Comparison of ENCODE assay signal across 1 cellular context in the genomic region with DNA sequence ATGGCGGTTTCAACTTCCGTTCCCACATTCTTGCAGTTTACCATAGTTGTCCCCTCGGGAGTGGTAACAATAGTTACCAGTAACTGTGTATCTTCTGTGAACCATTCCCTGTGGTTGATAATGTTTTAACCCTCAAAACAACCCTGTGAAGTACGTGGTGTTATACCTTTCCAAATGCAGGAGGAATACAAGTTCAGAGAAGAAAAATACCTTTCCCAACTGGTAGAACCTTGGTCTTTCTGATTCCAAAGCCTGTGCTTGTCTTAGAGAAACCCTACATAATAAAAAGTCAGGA.
TF ChIP-seq lines count a peak whose summit lies in the region.

No MANE protein-coding gene starts in this region.

TF ChIP-seq in SK-N-SH treated with all-trans-retinoic acid at 6 μM for 48 hours, 23 proteins besides CTCF, POLR2A, EP300 and RAD21 (continued from another document):
- TF ChIP-seq, protein P1, sequence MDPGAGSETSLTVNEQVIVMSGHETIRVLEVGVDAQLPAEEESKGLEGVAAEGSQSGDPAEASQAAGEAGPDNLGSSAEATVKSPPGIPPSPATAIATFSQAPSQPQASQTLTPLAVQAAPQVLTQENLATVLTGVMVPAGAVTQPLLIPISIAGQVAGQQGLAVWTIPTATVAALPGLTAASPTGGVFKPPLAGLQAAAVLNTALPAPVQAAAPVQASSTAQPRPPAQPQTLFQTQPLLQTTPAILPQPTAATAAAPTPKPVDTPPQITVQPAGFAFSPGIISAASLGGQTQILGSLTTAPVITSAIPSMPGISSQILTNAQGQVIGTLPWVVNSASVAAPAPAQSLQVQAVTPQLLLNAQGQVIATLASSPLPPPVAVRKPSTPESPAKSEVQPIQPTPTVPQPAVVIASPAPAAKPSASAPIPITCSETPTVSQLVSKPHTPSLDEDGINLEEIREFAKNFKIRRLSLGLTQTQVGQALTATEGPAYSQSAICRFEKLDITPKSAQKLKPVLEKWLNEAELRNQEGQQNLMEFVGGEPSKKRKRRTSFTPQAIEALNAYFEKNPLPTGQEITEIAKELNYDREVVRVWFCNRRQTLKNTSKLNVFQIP (CRISPR knock-in tag; IDR thresholded peaks at IDR 0.05; ENCODE audit: borderline replicate concordance, low read depth): no peak
- no peak for TF ChIP-seq ZFP30 (CRISPR knock-in tag; IDR thresholded peaks at IDR 0.05)
- TF ChIP-seq, protein P2, sequence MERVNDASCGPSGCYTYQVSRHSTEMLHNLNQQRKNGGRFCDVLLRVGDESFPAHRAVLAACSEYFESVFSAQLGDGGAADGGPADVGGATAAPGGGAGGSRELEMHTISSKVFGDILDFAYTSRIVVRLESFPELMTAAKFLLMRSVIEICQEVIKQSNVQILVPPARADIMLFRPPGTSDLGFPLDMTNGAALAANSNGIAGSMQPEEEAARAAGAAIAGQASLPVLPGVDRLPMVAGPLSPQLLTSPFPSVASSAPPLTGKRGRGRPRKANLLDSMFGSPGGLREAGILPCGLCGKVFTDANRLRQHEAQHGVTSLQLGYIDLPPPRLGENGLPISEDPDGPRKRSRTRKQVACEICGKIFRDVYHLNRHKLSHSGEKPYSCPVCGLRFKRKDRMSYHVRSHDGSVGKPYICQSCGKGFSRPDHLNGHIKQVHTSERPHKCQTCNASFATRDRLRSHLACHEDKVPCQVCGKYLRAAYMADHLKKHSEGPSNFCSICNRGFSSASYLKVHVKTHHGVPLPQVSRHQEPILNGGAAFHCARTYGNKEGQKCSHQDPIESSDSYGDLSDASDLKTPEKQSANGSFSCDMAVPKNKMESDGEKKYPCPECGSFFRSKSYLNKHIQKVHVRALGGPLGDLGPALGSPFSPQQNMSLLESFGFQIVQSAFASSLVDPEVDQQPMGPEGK (CRISPR knock-in tag; IDR thresholded peaks at IDR 0.05; ENCODE audit: borderline replicate concordance): no peak
- no peak for TF ChIP-seq PPARA (CRISPR knock-in tag; IDR thresholded peaks at IDR 0.05; ENCODE audit: borderline replicate concordance)
- TF ChIP-seq ZNF8 (CRISPR knock-in tag; IDR thresholded peaks at IDR 0.05): no peak
